17 cellular contexts compared by ENCODE assay signal in the genomic region with DNA sequence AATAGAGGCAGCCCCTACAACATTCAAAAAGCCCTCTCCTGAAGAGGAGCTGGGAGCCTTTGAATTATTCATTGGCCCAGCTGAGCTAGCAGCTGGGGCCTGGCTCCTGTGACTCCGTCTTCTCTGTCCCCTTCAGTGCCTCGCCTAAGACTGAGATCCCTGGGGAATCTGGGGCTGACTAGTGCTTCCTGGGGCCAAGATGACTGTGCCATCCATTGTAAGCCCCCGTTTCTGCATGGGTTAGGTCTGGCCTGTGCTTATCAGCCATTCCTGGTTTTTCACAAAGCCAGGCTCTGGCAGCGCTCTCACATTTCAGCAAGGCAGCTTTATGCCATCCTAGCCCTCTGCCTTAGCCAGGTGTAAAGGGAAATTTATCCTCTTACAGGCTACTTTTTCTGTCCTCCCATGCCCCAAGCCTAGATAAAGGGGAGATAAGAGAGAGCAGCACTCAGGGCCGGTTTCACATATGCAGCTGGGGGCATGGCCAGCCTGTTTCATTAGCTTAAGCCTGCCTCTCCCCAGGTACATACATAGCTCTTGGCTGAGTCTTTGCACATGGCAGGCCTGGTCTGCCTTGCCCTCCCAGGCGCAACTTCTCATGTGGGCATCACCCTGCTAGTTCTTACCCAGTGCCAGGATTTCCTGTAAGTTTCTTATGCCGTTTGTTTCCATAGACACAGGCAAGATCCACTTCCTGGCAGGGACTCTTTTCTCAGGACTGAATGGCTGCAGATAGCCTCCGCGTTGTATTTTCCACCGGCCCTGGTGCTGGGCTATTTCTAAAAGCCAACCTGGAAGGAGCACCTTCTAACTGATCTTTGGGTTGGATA. TPM values are rescaled to one million over a fixed set of nuclear protein-coding genes. Genes with fewer than 3 reads are reported as not detected.
DNase-seq lines count a peak whose midpoint lies in the region; ATAC-seq, FAIRE-seq and TF ChIP-seq lines count a peak whose summit lies in the region.
"Had no signal": no experiment of that assay in that cellular context is flagged by ENCODE, and none has a peak within 500 bp of the region (broad histone marks: within the 10 kb centered on the region; RNA-seq: fewer than 3 reads in every experiment).

No MANE protein-coding gene starts in this region.

- no peak for ATAC-seq in GM19397 (IDR thresholded peaks at IDR 0.05; ENCODE audit: unreplicated experiment)
- ATAC-seq in HG03432 (IDR thresholded peaks at IDR 0.05; ENCODE audit: unreplicated experiment): no peak
- ATAC-seq: left colon, pancreas, T-helper 17 cell had no signal

- H3K27me3 Mint-ChIP-seq in neural progenitor cell (ENCODE audit: insufficient read depth, low read depth): peaks cover 3% of the 10 kb centered on the region
- no peaks in the 10 kb centered on the region for H3K27me3 Mint-ChIP-seq in activated CD4-positive, alpha-beta memory T cell treated with anti-CD3 and anti-CD28 coated beads, Interleukin-2, amount 10 ng/mL, durations not matched to agents 7 days and 5 days
- H3K27me3 Mint-ChIP-seq: T-helper 17 cell had no signal

- H3K4me1 ChIP-seq in ES-I3 (ENCODE audit: insufficient read depth, low read length): peaks cover 10% of the 10 kb centered on the region
- H3K4me1 ChIP-seq in NT2/D1 (ENCODE audit: insufficient read depth, insufficient read length): peaks cover 23% of the 10 kb centered on the region
- H3K4me1 ChIP-seq in H1 (replicated peaks in 1 of 4; ENCODE audit: control insufficient read depth in 3 of 4, insufficient read depth in 4 of 4, low read length in 3 of 4): peaks cover 9 to 18% (median 15%) of the 10 kb centered on the region in 4 experiments
- peaks cover 25% of the 10 kb centered on the region for H3K4me1 ChIP-seq in neural progenitor cell
- H3K4me1 ChIP-seq: pancreas had no signal

- POLR2A ChIA-PET in H1 (lab: Charles Lee; ENCODE audit: partially characterized antibody): interaction anchor here (0.9 to 2.7 kb wide), 10 partner anchors 10 to 221 kb away, joined by 3 to 12 read pairs (median 4); a partner anchor contains a TSS
- POLR2A ChIA-PET in activated CD4-positive, alpha-beta memory T cell treated with anti-CD3 and anti-CD28 coated beads, Interleukin-2, amount 10 ng/mL, durations not matched to agents 7 days and 5 days (lab: Charles Lee): interaction anchor here (1.1 to 2.4 kb wide), 2 partner anchors 16 to 497 kb away, joined by 3 to 6 read pairs; a partner anchor contains a TSS

- H3K27ac ChIP-seq in H1 (ENCODE audit: low read depth, low read length) (peak overlapping the region; percentile 88), neural progenitor cell (peak overlapping the region; percentile 95)
- H3K27ac ChIP-seq: C4-2B, pancreas had no signal

- peaks cover 58% of the 10 kb centered on the region for H3F3A ChIP-seq in neural progenitor cell (ENCODE audit: low read depth)

- peak overlapping the region; percentile 65 for H3K4me3 Mint-ChIP-seq in neural progenitor cell
- no peak overlapping the region for H3K4me3 Mint-ChIP-seq in activated CD4-positive, alpha-beta memory T cell treated with anti-CD3 and anti-CD28 coated beads, Interleukin-2, amount 10 ng/mL, durations not matched to agents 7 days and 5 days
- H3K4me3 Mint-ChIP-seq: T-helper 17 cell had no signal

- H2AK5ac ChIP-seq in H1 (ENCODE audit: low read depth, low read length): no peak overlapping the region; the same call in 1 of the 2 replicates

- H3K79me2 ChIP-seq in H1 (ENCODE audit: control insufficient read depth in 1 of 2, insufficient read depth in 2 of 2, low read length in 2 of 2): peaks cover 3 to 20% of the 10 kb centered on the region in 2 experiments; a peak in 2 of 4 replicates
- peaks cover 27% of the 10 kb centered on the region for H3K79me2 ChIP-seq in neural progenitor cell (ENCODE audit: low read depth)

- peaks cover 2 to 4% of the 10 kb centered on the region in 2 experiments for H4K20me1 ChIP-seq in H1 (replicated peaks in 1 of 2; ENCODE audit: control insufficient read depth in 1 of 2, insufficient read depth in 2 of 2, low read length in 2 of 2)
- H4K20me1 ChIP-seq in neural progenitor cell (ENCODE audit: low read depth): no peaks in the 10 kb centered on the region

- H2BK5ac ChIP-seq in H1 (ENCODE audit: low read depth, low read length): peak overlapping the region; percentile 83

- H3K4me2 ChIP-seq in H1 (ENCODE audit: insufficient read depth in 1 of 2, low read depth in 2 of 2, low read length in 2 of 2): peak overlapping the region; percentile 15 to 58
- H3K4me2 ChIP-seq in neural progenitor cell: peak overlapping the region; percentile 70

- no peak for TF ChIP-seq CTCF in H1 (IDR thresholded peaks at IDR 0.05; ENCODE audit: control extremely low read depth in 1 of 3, insufficient read depth in 1 of 3, low read depth in 1 of 3, low read length in 3 of 3)
- TF ChIP-seq CTCF in neural progenitor cell (IDR thresholded peaks at IDR 0.05): no peak

- peak overlapping the region; percentile 96 for H3K18ac ChIP-seq in H1 (ENCODE audit: extremely low read depth, low read length)

- no peak overlapping the region for H3K56ac ChIP-seq in H1 (replicated peaks; ENCODE audit: insufficient read length, low read depth, low read length)

- DNase-seq in NT2/D1 (ENCODE audit: low read depth, low spot score): peak; percentile 84
- DNase-seq in H1 (ENCODE audit: low read depth in 1 of 2, low spot score in 2 of 2): peak in 1 of 2 experiments; percentile 57
- peak; percentile 92 for DNase-seq in neural progenitor cell (ENCODE audit: low spot score)
- DNase-seq in H54 (ENCODE audit: insufficient read length, low spot score): no peak
- DNase-seq in activated CD4-positive, alpha-beta memory T cell treated with anti-CD3 and anti-CD28 coated beads, Interleukin-2, amount 10 ng/mL, durations not matched to agents 7 days and 5 days: no peak
- DNase-seq: activated CD4-positive, alpha-beta T cell treated with anti-CD3 and anti-CD28 coated beads, Interleukin-2, amount 50 U/mL, for 48 hours; activated gamma-delta T cell treated with Interleukin-2 at 50 U/mL for 16 hours; cerebellar nuclear complex; left colon; pancreas; stimulated activated CD4-positive, alpha-beta T cell treated with anti-CD3 and anti-CD28 coated beads, Interleukin-1b, Interleukin-23, amount 100 ng/mL, for 48 hours; T-helper 17 cell had no signal

- H4K5ac ChIP-seq in H1 (ENCODE audit: insufficient read length, low read depth, low read length): peak overlapping the region; percentile 27

- H3K27me3 ChIP-seq in NT2/D1 (ENCODE audit: insufficient read depth, insufficient read length) (no peaks in the 10 kb centered on the region), H1 (replicated peaks in 1 of 4; ENCODE audit: control insufficient read depth in 3 of 4, extremely low read depth in 1 of 4, insufficient read depth in 3 of 4, low read length in 3 of 4) (no peaks in the 10 kb centered on the region), neural progenitor cell (no peaks in the 10 kb centered on the region)
- H3K27me3 ChIP-seq: pancreas had no signal

- no peak overlapping the region; the same call in 1 of the 2 replicates for H4K8ac ChIP-seq in H1 (ENCODE audit: extremely low read depth, insufficient read depth, low read length)

- H3K9me3 ChIP-seq in ES-I3 (ENCODE audit: control insufficient read depth, insufficient read depth, low read length) (no peaks in the 10 kb centered on the region), NT2/D1 (ENCODE audit: insufficient read depth, low read length) (no peaks in the 10 kb centered on the region), H1 (ENCODE audit: insufficient read depth in 2 of 2, low read depth in 1 of 2, low read length in 1 of 2) (no peaks in the 10 kb centered on the region), neural progenitor cell (ENCODE audit: low read depth) (no peaks in the 10 kb centered on the region)
- H3K9me3 ChIP-seq: pancreas had no signal

- no peak for TF ChIP-seq EP300 in H1 (IDR thresholded peaks at IDR 0.05; ENCODE audit: borderline replicate concordance in 1 of 2, low read depth in 2 of 2, low read length in 2 of 2)

- H3K4me1 Mint-ChIP-seq in neural progenitor cell: peaks cover 27% of the 10 kb centered on the region
- H3K4me1 Mint-ChIP-seq in activated CD4-positive, alpha-beta memory T cell treated with anti-CD3 and anti-CD28 coated beads, Interleukin-2, amount 10 ng/mL, durations not matched to agents 7 days and 5 days: peaks cover 8% of the 10 kb centered on the region

- H2BK120ac ChIP-seq in H1 (replicated peaks; ENCODE audit: low read depth, low read length): peak overlapping the region; percentile 13

- peak overlapping the region; percentile 87 for H3K27ac Mint-ChIP-seq in neural progenitor cell
- no peak overlapping the region for H3K27ac Mint-ChIP-seq in activated CD4-positive, alpha-beta memory T cell treated with anti-CD3 and anti-CD28 coated beads, Interleukin-2, amount 10 ng/mL, durations not matched to agents 7 days and 5 days
- H3K27ac Mint-ChIP-seq: T-helper 17 cell had no signal

- peak overlapping the region; percentile 7; the same call in 1 of the 2 replicates for H3K9ac ChIP-seq in ES-I3 (ENCODE audit: low read depth, low read length)
- peak overlapping the region; percentile 68 for H3K9ac ChIP-seq in NT2/D1 (ENCODE audit: insufficient read length, low read depth)
- H3K9ac ChIP-seq in H1 (replicated peaks in 1 of 4; ENCODE audit: extremely low read depth in 1 of 4, low read depth in 3 of 4, low read length in 3 of 4): peak overlapping the region in 3 of 4 experiments; percentile 26 to 38 (median 28); a peak in 4 of 7 replicates
- H3K9ac ChIP-seq in neural progenitor cell: peak overlapping the region; percentile 16

- H3K36me3 Mint-ChIP-seq in neural progenitor cell: peaks cover 9% of the 10 kb centered on the region
- peaks cover 36% of the 10 kb centered on the region for H3K36me3 Mint-ChIP-seq in activated CD4-positive, alpha-beta memory T cell treated with anti-CD3 and anti-CD28 coated beads, Interleukin-2, amount 10 ng/mL, durations not matched to agents 7 days and 5 days (ENCODE audit: low read depth)

- peak overlapping the region; percentile 95 for H2BK15ac ChIP-seq in H1 (ENCODE audit: low read length)

- peak overlapping the region; percentile 88 for H2BK12ac ChIP-seq in H1 (ENCODE audit: low read depth, low read length)

- H3K36me3 ChIP-seq in ES-I3 (ENCODE audit: insufficient read depth, low read length): peaks cover 5% of the 10 kb centered on the region
- H3K36me3 ChIP-seq in NT2/D1 (ENCODE audit: insufficient read depth, insufficient read length, low read length): peaks cover 73% of the 10 kb centered on the region
- H3K36me3 ChIP-seq in H1 (ENCODE audit: control insufficient read depth in 2 of 4, insufficient read depth in 4 of 4, low read length in 3 of 4): peaks cover 11 to 42% (median 17%) of the 10 kb centered on the region in 4 experiments; a peak in 7 of 8 replicates
- H3K36me3 ChIP-seq in neural progenitor cell: peaks cover 5% of the 10 kb centered on the region

- H3K79me1 ChIP-seq in H1 (ENCODE audit: low read depth, low read length): peaks cover 13% of the 10 kb centered on the region

- TF ChIP-seq POLR2A in H1 (IDR thresholded peaks at IDR 0.05; ENCODE audit: control extremely low read depth in 1 of 2, low read depth in 2 of 2, low read length in 2 of 2) (peak in 1 of 2 experiments; percentile 50; a peak in 1 of 3 replicates), H54 (IDR thresholded peaks at IDR 0.05; ENCODE audit: low read depth, low read length) (no peak)

- H4K91ac ChIP-seq in H1 (replicated peaks; ENCODE audit: insufficient read length, low read length): peak overlapping the region; percentile 48

- no peak for TF ChIP-seq RAD21 in H1 (IDR thresholded peaks at IDR 0.05 in 1 of 2, conservative IDR thresholded peaks at IDR 0.05 in 1 of 2; ENCODE audit: low read depth in 2 of 2, low read length in 2 of 2)

- CTCF ChIA-PET in H1 (lab: Charles Lee; ENCODE audit: partially characterized antibody): interaction anchor here (1.2 to 12.2 kb wide), 7 partner anchors 14 to 516 kb away, joined by 3 to 169 read pairs (median 4); no protein-coding TSS in a partner anchor
- CTCF ChIA-PET in activated CD4-positive, alpha-beta memory T cell treated with anti-CD3 and anti-CD28 coated beads, Interleukin-2, amount 10 ng/mL, durations not matched to agents 7 days and 5 days (lab: Charles Lee): interaction anchor here (0.7 to 1.6 kb wide), 5 partner anchors 10 to 497 kb away, joined by 3 read pairs; a partner anchor contains a TSS

- 54% methylated on average over 10 of the region's 10 CpGs; no CpG with 5 or more reads in 1 of the 2 experiments for WGBS in H1 (ENCODE audit: extremely low coverage in 1 of 2, insufficient coverage in 1 of 2, insufficient read length in 1 of 2, insufficient replicate concordance in 2 of 2, low coverage in 1 of 2, low lambda C conversion rate in 2 of 2, missing lambda C conversion rate in 1 of 2), 2 experiments

- H3K4me3 ChIP-seq in NT2/D1 (ENCODE audit: insufficient read length, low read depth) (no peak overlapping the region), H1 (ENCODE audit: extremely low read depth in 1 of 4, insufficient read depth in 2 of 4, low read depth in 3 of 4, low read length in 4 of 4) (peak overlapping the region in 2 of 4 experiments; percentile 23 to 32; a peak in 3 of 8 replicates), neural progenitor cell (peak overlapping the region; percentile 10)
- H3K4me3 ChIP-seq: pancreas had no signal

- H2AFZ ChIP-seq in H1 (ENCODE audit: low read length): no peak overlapping the region
- no peak overlapping the region for H2AFZ ChIP-seq in neural progenitor cell (replicated peaks)

- no peak overlapping the region for H3K23ac ChIP-seq in H1 (ENCODE audit: insufficient read length)

- peak overlapping the region; percentile 28 for H3K4ac ChIP-seq in H1 (replicated peaks; ENCODE audit: insufficient read length, low read depth, low read length)

- no peaks in the 10 kb centered on the region for H3K23me2 ChIP-seq in H1 (ENCODE audit: low read depth, low read length)

- H2BK20ac ChIP-seq in H1 (ENCODE audit: low read length): peak overlapping the region; percentile 92

- no peak overlapping the region for H3K14ac ChIP-seq in H1 (ENCODE audit: insufficient read length)

- no peaks in the 10 kb centered on the region for H3K9me3 Mint-ChIP-seq in neural progenitor cell
- no peaks in the 10 kb centered on the region for H3K9me3 Mint-ChIP-seq in activated CD4-positive, alpha-beta memory T cell treated with anti-CD3 and anti-CD28 coated beads, Interleukin-2, amount 10 ng/mL, durations not matched to agents 7 days and 5 days

- no peak for FAIRE-seq in H1 (lab: Jason Lieb, UNC)
- no peak for FAIRE-seq in H54 (lab: Jason Lieb, UNC)
- FAIRE-seq: HTR-8/SVneo, pancreas had no signal

RNA-seq across cellular contexts. Expression of a gene that starts 15.8 kb away (rescaled TPM):
- 145 and 156 TPM in 2 replicates for total RNA-seq in H1 (2021; fragmentation: NEBNext Ultra II Directional; extraction: Animal tissue kit (Norgen Biotek cat#: 25700))
- 114 and 158 TPM in 2 replicates for polyA plus RNA-seq in H1 (2011; rRNA removed)
- polyA plus RNA-seq in H1 (2011; cell fraction: cytosol; rRNA removed): 152 TPM
- 155 TPM for polyA plus RNA-seq in H1 (2011; cell fraction: nucleus; rRNA removed)
- 115 to 156 TPM (median 139 TPM) in 4 replicates for polyA plus RNA-seq in H1 (2012, experiment 1 of 2)
- polyA plus RNA-seq in H1 (2012, experiment 2 of 2): 167 TPM
- polyA plus RNA-seq in H1 (2013, experiment 1 of 2): 80.6 TPM
- 76.5 TPM for polyA plus RNA-seq in H1 (2013, experiment 2 of 2)
- polyA minus RNA-seq in H1 (2011; rRNA and poly(A)+ RNA removed): 144 and 187 TPM in 2 replicates
- 83.3 TPM for polyA minus RNA-seq in H1 (2011; cell fraction: cytosol; rRNA and poly(A)+ RNA removed)
- polyA minus RNA-seq in H1 (2011; cell fraction: nucleus; rRNA and poly(A)+ RNA removed): 60.0 TPM
- 82.4 and 133 TPM in 2 replicates for total RNA-seq in neural progenitor cell (ENCODE audit: low replicate concordance)
- 10 to 100 TPM; 88.3 to 97.7 TPM for total RNA-seq in activated CD4-positive, alpha-beta memory T cell treated with anti-CD3 and anti-CD28 coated beads, Interleukin-2, amount 10 ng/mL, durations not matched to agents 7 days and 5 days

RNA-seq across cellular contexts. Expression of a gene that starts 16.4 kb away (rescaled TPM):
- total RNA-seq in H1 (2021; fragmentation: NEBNext Ultra II Directional; extraction: Animal tissue kit (Norgen Biotek cat#: 25700)): 7.2 and 8.2 TPM in 2 replicates
- polyA plus RNA-seq in H1 (2011; rRNA removed): 17.3 and 25.5 TPM in 2 replicates
- polyA plus RNA-seq in H1 (2011; cell fraction: cytosol; rRNA removed): 9.3 TPM
- 18.3 TPM for polyA plus RNA-seq in H1 (2011; cell fraction: nucleus; rRNA removed)
- 6.8 to 14.2 TPM (median 11.5 TPM) in 4 replicates for polyA plus RNA-seq in H1 (2012, experiment 1 of 2)
- 10.0 TPM for polyA plus RNA-seq in H1 (2012, experiment 2 of 2)
- polyA plus RNA-seq in H1 (2013, experiment 1 of 2): 6.5 TPM
- 5.5 TPM for polyA plus RNA-seq in H1 (2013, experiment 2 of 2)
- 7.9 and 9.6 TPM in 2 replicates for polyA minus RNA-seq in H1 (2011; rRNA and poly(A)+ RNA removed)
- 7.9 TPM for polyA minus RNA-seq in H1 (2011; cell fraction: cytosol; rRNA and poly(A)+ RNA removed)
- polyA minus RNA-seq in H1 (2011; cell fraction: nucleus; rRNA and poly(A)+ RNA removed): 5.3 TPM
- 10.1 and 19.3 TPM in 2 replicates for total RNA-seq in neural progenitor cell (ENCODE audit: low replicate concordance)
- total RNA-seq in activated CD4-positive, alpha-beta memory T cell treated with anti-CD3 and anti-CD28 coated beads, Interleukin-2, amount 10 ng/mL, durations not matched to agents 7 days and 5 days: 10 to 100 TPM; 17.3 to 18.2 TPM

RNA-seq across cellular contexts. Expression of a gene that starts 46.1 kb away (rescaled TPM):
- 36.0 and 38.8 TPM in 2 replicates for total RNA-seq in H1 (2021; fragmentation: NEBNext Ultra II Directional; extraction: Animal tissue kit (Norgen Biotek cat#: 25700))
- polyA plus RNA-seq in H1 (2011; rRNA removed): 45.3 and 56.0 TPM in 2 replicates
- 43.8 TPM for polyA plus RNA-seq in H1 (2011; cell fraction: cytosol; rRNA removed)
- 56.1 TPM for polyA plus RNA-seq in H1 (2011; cell fraction: nucleus; rRNA removed)
- polyA plus RNA-seq in H1 (2012, experiment 1 of 2): 20.0 to 27.5 TPM (median 25.5 TPM) in 4 replicates
- polyA plus RNA-seq in H1 (2012, experiment 2 of 2): 37.9 TPM
- polyA plus RNA-seq in H1 (2013, experiment 1 of 2): 52.3 TPM
- polyA plus RNA-seq in H1 (2013, experiment 2 of 2): 56.7 TPM
- 34.8 and 38.2 TPM in 2 replicates for polyA minus RNA-seq in H1 (2011; rRNA and poly(A)+ RNA removed)
- polyA minus RNA-seq in H1 (2011; cell fraction: cytosol; rRNA and poly(A)+ RNA removed): 15.0 TPM
- 17.3 TPM for polyA minus RNA-seq in H1 (2011; cell fraction: nucleus; rRNA and poly(A)+ RNA removed)
- total RNA-seq in neural progenitor cell (ENCODE audit: low replicate concordance): 25.1 and 39.0 TPM in 2 replicates
- total RNA-seq in activated CD4-positive, alpha-beta memory T cell treated with anti-CD3 and anti-CD28 coated beads, Interleukin-2, amount 10 ng/mL, durations not matched to agents 7 days and 5 days: 10 to 100 TPM; 12.9 to 16.3 TPM

RNA-seq across cellular contexts. Expression of a gene that starts 51.1 kb away (rescaled TPM):
- 1.0 and 1.2 TPM in 2 replicates for total RNA-seq in H1 (2021; fragmentation: NEBNext Ultra II Directional; extraction: Animal tissue kit (Norgen Biotek cat#: 25700))
- polyA plus RNA-seq in H1 (2011; rRNA removed): 0.65 and 0.96 TPM in 2 replicates
- polyA plus RNA-seq in H1 (2011; cell fraction: cytosol; rRNA removed): 0.62 TPM
- polyA plus RNA-seq in H1 (2011; cell fraction: nucleus; rRNA removed): 1.7 TPM
- polyA plus RNA-seq in H1 (2012, experiment 1 of 2): 0.25 to 0.47 TPM (median 0.34 TPM) in 4 replicates
- 0.16 TPM for polyA plus RNA-seq in H1 (2012, experiment 2 of 2)
- polyA plus RNA-seq in H1 (2013, experiment 1 of 2): 0.36 TPM
- 0.48 TPM for polyA plus RNA-seq in H1 (2013, experiment 2 of 2)
- 0.22 and 0.27 TPM in 2 replicates for polyA minus RNA-seq in H1 (2011; rRNA and poly(A)+ RNA removed)
- polyA minus RNA-seq in H1 (2011; cell fraction: cytosol; rRNA and poly(A)+ RNA removed): 0.66 TPM
- 6.8 TPM for polyA minus RNA-seq in H1 (2011; cell fraction: nucleus; rRNA and poly(A)+ RNA removed)
- 12.2 and 32.7 TPM in 2 replicates for total RNA-seq in neural progenitor cell (ENCODE audit: low replicate concordance)
- total RNA-seq in activated CD4-positive, alpha-beta memory T cell treated with anti-CD3 and anti-CD28 coated beads, Interleukin-2, amount 10 ng/mL, durations not matched to agents 7 days and 5 days: 1 to 10 TPM; 2.4 to 3.0 TPM

Comparison
In these comparisons a context has a peak if more than half of its experiments do, and no peak if none do; other contexts are left out.
1. H3K9ac ChIP-seq: peak in every context shown above with its lines; median percentile 68 in NT2/D1; 28 in H1; 16 in neural progenitor cell; 7 in ES-I3.
2. DNase-seq: peak in NT2/D1 (single experiment) and neural progenitor cell (single experiment); none in H54 (single experiment) and activated CD4-positive, alpha-beta memory T cell treated with anti-CD3 and anti-CD28 coated beads, Interleukin-2, amount 10 ng/mL, durations not matched to agents 7 days and 5 days (single experiment).